ENCODE assay signal across 2 cellular contexts in the genomic region with DNA sequence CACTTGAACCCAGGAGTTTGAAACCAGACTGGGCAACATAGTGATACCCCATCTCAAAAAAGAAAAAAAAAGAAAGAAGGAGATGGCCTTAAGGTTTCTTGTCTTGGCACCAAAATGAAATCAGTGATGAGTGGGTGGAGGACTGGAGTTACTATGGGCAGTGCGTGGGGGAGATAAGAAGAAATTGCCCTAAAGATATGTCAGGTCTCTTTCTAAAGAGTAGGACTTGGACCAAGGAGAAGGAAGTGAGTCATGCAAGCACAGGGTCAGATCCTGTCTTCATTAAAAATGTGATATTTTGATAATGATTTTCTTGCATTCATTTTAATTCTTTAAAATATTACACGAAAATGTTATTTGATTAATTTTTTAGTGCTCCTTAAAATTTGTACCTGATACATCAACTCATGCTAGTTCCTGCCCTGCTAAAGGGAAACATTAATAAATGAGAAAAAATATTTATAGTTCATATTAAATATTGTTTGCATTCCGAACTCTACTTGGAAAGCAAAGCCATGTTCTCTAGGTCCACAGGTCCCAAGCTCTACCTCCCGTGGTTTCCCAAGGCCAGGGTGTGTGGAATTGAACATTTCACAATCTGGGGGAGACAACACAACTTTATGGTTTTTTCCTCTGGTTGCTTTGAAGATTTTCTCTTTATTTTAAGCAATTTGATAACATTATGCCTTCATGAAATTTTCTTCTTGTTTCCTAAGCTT.
TF ChIP-seq lines count a peak whose summit lies in the region.

No MANE protein-coding gene starts in this region.

TF ChIP-seq in SK-N-SH, 30 proteins besides CTCF, POLR2A, EP300 and RAD21 (continued from another document):
- TF ChIP-seq, protein P1, sequence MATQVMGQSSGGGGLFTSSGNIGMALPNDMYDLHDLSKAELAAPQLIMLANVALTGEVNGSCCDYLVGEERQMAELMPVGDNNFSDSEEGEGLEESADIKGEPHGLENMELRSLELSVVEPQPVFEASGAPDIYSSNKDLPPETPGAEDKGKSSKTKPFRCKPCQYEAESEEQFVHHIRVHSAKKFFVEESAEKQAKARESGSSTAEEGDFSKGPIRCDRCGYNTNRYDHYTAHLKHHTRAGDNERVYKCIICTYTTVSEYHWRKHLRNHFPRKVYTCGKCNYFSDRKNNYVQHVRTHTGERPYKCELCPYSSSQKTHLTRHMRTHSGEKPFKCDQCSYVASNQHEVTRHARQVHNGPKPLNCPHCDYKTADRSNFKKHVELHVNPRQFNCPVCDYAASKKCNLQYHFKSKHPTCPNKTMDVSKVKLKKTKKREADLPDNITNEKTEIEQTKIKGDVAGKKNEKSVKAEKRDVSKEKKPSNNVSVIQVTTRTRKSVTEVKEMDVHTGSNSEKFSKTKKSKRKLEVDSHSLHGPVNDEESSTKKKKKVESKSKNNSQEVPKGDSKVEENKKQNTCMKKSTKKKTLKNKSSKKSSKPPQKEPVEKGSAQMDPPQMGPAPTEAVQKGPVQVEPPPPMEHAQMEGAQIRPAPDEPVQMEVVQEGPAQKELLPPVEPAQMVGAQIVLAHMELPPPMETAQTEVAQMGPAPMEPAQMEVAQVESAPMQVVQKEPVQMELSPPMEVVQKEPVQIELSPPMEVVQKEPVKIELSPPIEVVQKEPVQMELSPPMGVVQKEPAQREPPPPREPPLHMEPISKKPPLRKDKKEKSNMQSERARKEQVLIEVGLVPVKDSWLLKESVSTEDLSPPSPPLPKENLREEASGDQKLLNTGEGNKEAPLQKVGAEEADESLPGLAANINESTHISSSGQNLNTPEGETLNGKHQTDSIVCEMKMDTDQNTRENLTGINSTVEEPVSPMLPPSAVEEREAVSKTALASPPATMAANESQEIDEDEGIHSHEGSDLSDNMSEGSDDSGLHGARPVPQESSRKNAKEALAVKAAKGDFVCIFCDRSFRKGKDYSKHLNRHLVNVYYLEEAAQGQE (IDR thresholded peaks at IDR 0.05; ENCODE audit: low read depth, low read length): no peak
- TF ChIP-seq MEF2A (IDR thresholded peaks at IDR 0.05; ENCODE audit: borderline replicate concordance, low read depth) (no peak), YY1 (IDR thresholded peaks at IDR 0.05; ENCODE audit: low read depth) (no peak), MXI1 (IDR thresholded peaks at IDR 0.05; ENCODE audit: low read depth, low read length) (no peak), FOXJ3 (CRISPR knock-in tag; IDR thresholded peaks at IDR 0.05) (no peak), EZH2phosphoT487 (IDR thresholded peaks at IDR 0.05; ENCODE audit: borderline replicate concordance, low read depth) (no peak), FOXM1 (IDR thresholded peaks at IDR 0.05; ENCODE audit: low read depth) (no peak), SMC3 (IDR thresholded peaks at IDR 0.05; ENCODE audit: low read depth, low read length) (no peak), RXRA (IDR thresholded peaks at IDR 0.05; ENCODE audit: borderline replicate concordance, low read depth) (no peak), JUND (IDR thresholded peaks at IDR 0.05) (no peak), TEAD4 (IDR thresholded peaks at IDR 0.05; ENCODE audit: borderline replicate concordance, insufficient read depth) (no peak), CHD2 (IDR thresholded peaks at IDR 0.05; ENCODE audit: low read length, partially characterized antibody) (no peak), NRF1 (IDR thresholded peaks at IDR 0.05; ENCODE audit: low read depth, low read length) (no peak)

TF ChIP-seq in SK-N-SH treated with all-trans-retinoic acid at 6 μM for 48 hours, 23 proteins besides CTCF, POLR2A, EP300 and RAD21 (continued from another document):
- no peak for TF ChIP-seq SNAI2 (CRISPR knock-in tag; IDR thresholded peaks at IDR 0.05)
- no peak for TF ChIP-seq ZC3H10 (CRISPR knock-in tag; IDR thresholded peaks at IDR 0.05)
- TF ChIP-seq ISL1 (CRISPR knock-in tag; IDR thresholded peaks at IDR 0.05): no peak
- no peak for TF ChIP-seq BACH2 (CRISPR knock-in tag; IDR thresholded peaks at IDR 0.05; ENCODE audit: borderline replicate concordance)
- TF ChIP-seq OSR1 (CRISPR knock-in tag; IDR thresholded peaks at IDR 0.05): no peak
- TF ChIP-seq GLIS3 (CRISPR knock-in tag; IDR thresholded peaks at IDR 0.05): no peak
- TF ChIP-seq, protein P2, sequence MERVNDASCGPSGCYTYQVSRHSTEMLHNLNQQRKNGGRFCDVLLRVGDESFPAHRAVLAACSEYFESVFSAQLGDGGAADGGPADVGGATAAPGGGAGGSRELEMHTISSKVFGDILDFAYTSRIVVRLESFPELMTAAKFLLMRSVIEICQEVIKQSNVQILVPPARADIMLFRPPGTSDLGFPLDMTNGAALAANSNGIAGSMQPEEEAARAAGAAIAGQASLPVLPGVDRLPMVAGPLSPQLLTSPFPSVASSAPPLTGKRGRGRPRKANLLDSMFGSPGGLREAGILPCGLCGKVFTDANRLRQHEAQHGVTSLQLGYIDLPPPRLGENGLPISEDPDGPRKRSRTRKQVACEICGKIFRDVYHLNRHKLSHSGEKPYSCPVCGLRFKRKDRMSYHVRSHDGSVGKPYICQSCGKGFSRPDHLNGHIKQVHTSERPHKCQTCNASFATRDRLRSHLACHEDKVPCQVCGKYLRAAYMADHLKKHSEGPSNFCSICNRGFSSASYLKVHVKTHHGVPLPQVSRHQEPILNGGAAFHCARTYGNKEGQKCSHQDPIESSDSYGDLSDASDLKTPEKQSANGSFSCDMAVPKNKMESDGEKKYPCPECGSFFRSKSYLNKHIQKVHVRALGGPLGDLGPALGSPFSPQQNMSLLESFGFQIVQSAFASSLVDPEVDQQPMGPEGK (CRISPR knock-in tag; IDR thresholded peaks at IDR 0.05; ENCODE audit: borderline replicate concordance): no peak
- TF ChIP-seq, protein P3, sequence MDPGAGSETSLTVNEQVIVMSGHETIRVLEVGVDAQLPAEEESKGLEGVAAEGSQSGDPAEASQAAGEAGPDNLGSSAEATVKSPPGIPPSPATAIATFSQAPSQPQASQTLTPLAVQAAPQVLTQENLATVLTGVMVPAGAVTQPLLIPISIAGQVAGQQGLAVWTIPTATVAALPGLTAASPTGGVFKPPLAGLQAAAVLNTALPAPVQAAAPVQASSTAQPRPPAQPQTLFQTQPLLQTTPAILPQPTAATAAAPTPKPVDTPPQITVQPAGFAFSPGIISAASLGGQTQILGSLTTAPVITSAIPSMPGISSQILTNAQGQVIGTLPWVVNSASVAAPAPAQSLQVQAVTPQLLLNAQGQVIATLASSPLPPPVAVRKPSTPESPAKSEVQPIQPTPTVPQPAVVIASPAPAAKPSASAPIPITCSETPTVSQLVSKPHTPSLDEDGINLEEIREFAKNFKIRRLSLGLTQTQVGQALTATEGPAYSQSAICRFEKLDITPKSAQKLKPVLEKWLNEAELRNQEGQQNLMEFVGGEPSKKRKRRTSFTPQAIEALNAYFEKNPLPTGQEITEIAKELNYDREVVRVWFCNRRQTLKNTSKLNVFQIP (CRISPR knock-in tag; IDR thresholded peaks at IDR 0.05; ENCODE audit: borderline replicate concordance, low read depth): no peak
- TF ChIP-seq ZNF8 (CRISPR knock-in tag; IDR thresholded peaks at IDR 0.05): no peak
- TF ChIP-seq ARNTL (CRISPR knock-in tag; IDR thresholded peaks at IDR 0.05; ENCODE audit: borderline replicate concordance, low read depth): no peak
- no peak for TF ChIP-seq ZNF565 (CRISPR knock-in tag; conservative IDR thresholded peaks at IDR 0.05; ENCODE audit: low read depth)
- TF ChIP-seq, protein P4, sequence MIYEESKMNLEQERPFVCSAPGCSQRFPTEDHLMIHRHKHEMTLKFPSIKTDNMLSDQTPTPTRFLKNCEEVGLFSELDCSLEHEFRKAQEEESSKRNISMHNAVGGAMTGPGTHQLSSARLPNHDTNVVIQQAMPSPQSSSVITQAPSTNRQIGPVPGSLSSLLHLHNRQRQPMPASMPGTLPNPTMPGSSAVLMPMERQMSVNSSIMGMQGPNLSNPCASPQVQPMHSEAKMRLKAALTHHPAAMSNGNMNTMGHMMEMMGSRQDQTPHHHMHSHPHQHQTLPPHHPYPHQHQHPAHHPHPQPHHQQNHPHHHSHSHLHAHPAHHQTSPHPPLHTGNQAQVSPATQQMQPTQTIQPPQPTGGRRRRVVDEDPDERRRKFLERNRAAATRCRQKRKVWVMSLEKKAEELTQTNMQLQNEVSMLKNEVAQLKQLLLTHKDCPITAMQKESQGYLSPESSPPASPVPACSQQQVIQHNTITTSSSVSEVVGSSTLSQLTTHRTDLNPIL (CRISPR knock-in tag; IDR thresholded peaks at IDR 0.05; ENCODE audit: low read depth): no peak
- TF ChIP-seq CSDC2 (CRISPR knock-in tag; IDR thresholded peaks at IDR 0.05): no peak
- no peak for TF ChIP-seq TCF4 (CRISPR knock-in tag; IDR thresholded peaks at IDR 0.05; ENCODE audit: borderline replicate concordance)
- no peak for TF ChIP-seq ZFP30 (CRISPR knock-in tag; IDR thresholded peaks at IDR 0.05)
- TF ChIP-seq RARB (CRISPR knock-in tag; IDR thresholded peaks at IDR 0.05): no peak
- no peak for TF ChIP-seq ZFP3 (CRISPR knock-in tag; IDR thresholded peaks at IDR 0.05)
